In the genomic region with DNA sequence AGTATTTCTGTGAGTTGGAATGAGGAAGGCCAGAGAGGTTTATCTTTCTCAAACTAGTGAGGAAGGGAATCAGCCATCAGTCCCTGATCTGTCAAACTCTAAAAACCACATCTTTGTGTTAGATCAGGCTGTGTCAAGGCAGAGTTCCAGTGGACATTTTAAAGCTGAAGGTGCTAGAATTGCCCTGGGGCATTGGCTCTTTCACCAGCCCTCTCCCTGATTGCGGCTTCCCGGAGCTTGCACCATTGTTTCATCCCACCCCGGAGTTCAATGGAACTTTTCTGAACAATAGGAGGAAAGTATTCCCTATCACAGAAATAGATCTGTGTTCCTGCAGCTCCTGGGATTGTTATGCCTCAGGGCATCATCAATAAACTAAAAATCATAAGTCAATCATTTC, we compare ENCODE assay signal across 21 cellular contexts.
A peak's percentile ranks its signal among the peaks of the same experiment; 100 is the strongest.
DNase-seq lines count a peak whose midpoint lies in the region; ATAC-seq and TF ChIP-seq lines count a peak whose summit lies in the region.
"Had no signal": no experiment of that assay in that cellular context is flagged by ENCODE, and none has a peak within 500 bp of the region (broad histone marks: within the 10 kb centered on the region; RNA-seq: fewer than 3 reads in every experiment).

No MANE protein-coding gene starts in this region.

- H3K36me3 ChIP-seq in subcutaneous abdominal adipose tissue (ENCODE audit: control insufficient read depth in 5 of 5, insufficient read depth in 5 of 5, low read length in 5 of 5): peaks cover 0 to 35% (median 20%) of the 10 kb centered on the region in 5 donors
- H3K36me3 ChIP-seq: brain microvascular endothelial cell had no signal

- no peak overlapping the region for H3K4me3 Mint-ChIP-seq in activated naive CD4-positive, alpha-beta T cell treated with anti-CD3 and anti-CD28 coated beads, Interleukin-2, amount 50 U/mL, for 24 hours
- H3K4me3 Mint-ChIP-seq in WTC11: no peak overlapping the region
- H3K4me3 Mint-ChIP-seq in mesothelial cell of epicardium: no peak overlapping the region
- H3K4me3 Mint-ChIP-seq: activated naive CD8-positive, alpha-beta T cell treated with anti-CD3 and anti-CD28 coated beads for 36 hours; endodermal cell had no signal

- CTCF ChIA-PET in WTC11 (lab: Charles Lee): interaction anchor here (1.4 kb wide), 1 partner anchor 111 kb away, joined by 3 read pairs; no protein-coding TSS in a partner anchor

- no peak for DNase-seq in activated naive CD4-positive, alpha-beta T cell treated with Interleukin-2 at 50 U/mL for 16 hours
- DNase-seq in WTC11 (ENCODE audit: low spot score) (no peak), mesothelial cell of epicardium (ENCODE audit: low spot score in 2 of 2, unreplicated experiment in 2 of 2) (no peak), middle frontal gyrus (ENCODE audit: extremely low spot score, low spot score) (no peak)
- DNase-seq: activated CD4-positive, alpha-beta T cell treated with anti-CD3 and anti-CD28 coated beads for 4 hours; activated naive CD8-positive, alpha-beta T cell treated with anti-CD3 and anti-CD28 coated beads for 36 hours; BE2C; brain microvascular endothelial cell; Calu3; endodermal cell; GOT3; NCI-H446; PC-3; stimulated activated CD4-positive, alpha-beta T cell treated with anti-CD3 and anti-CD28 coated beads, Interleukin-4, amount 100 ng/mL, for 4 hours; SW 1271 had no signal

- peaks cover 14% of the 10 kb centered on the region for H3K36me3 Mint-ChIP-seq in activated naive CD4-positive, alpha-beta T cell treated with anti-CD3 and anti-CD28 coated beads, Interleukin-2, amount 50 U/mL, for 24 hours
- no peaks in the 10 kb centered on the region for H3K36me3 Mint-ChIP-seq in WTC11
- H3K36me3 Mint-ChIP-seq in mesothelial cell of epicardium: peaks cover 43% of the 10 kb centered on the region

- peaks cover 0 to 65% (median 40%) of the 10 kb centered on the region in 5 donors for H3K4me1 ChIP-seq in subcutaneous abdominal adipose tissue (ENCODE audit: control insufficient read depth in 5 of 5, insufficient read depth in 5 of 5, low read length in 5 of 5)

- H3K9ac ChIP-seq in subcutaneous abdominal adipose tissue (ENCODE audit: low read length in 5 of 5): no peak overlapping the region

- POLR2A ChIA-PET in WTC11 (lab: Charles Lee): no interaction called here

- H3K9me3 Mint-ChIP-seq in activated naive CD4-positive, alpha-beta T cell treated with anti-CD3 and anti-CD28 coated beads, Interleukin-2, amount 50 U/mL, for 24 hours: no peaks in the 10 kb centered on the region
- no peaks in the 10 kb centered on the region for H3K9me3 Mint-ChIP-seq in WTC11
- no peaks in the 10 kb centered on the region for H3K9me3 Mint-ChIP-seq in mesothelial cell of epicardium
- H3K9me3 Mint-ChIP-seq: activated naive CD8-positive, alpha-beta T cell treated with anti-CD3 and anti-CD28 coated beads for 36 hours; endodermal cell had no signal

- TF ChIP-seq CTCF in WTC11 (IDR thresholded peaks at IDR 0.05) (no peak), mesothelial cell of epicardium (IDR thresholded peaks at IDR 0.05; ENCODE audit: unreplicated experiment) (no peak)

- H3K4me3 ChIP-seq in subcutaneous abdominal adipose tissue (ENCODE audit: low read depth in 1 of 5, low read length in 5 of 5): no peak overlapping the region
- H3K4me3 ChIP-seq: A549 had no signal

- H3K9me3 ChIP-seq in subcutaneous abdominal adipose tissue (ENCODE audit: control insufficient read depth in 5 of 5, low read length in 5 of 5): no peaks in the 10 kb centered on the region
- H3K9me3 ChIP-seq: A549, BE2C, neutrophil had no signal

- no peaks in the 10 kb centered on the region for H3K27me3 ChIP-seq in subcutaneous abdominal adipose tissue (ENCODE audit: control insufficient read depth in 5 of 5, insufficient read depth in 4 of 5, low read length in 5 of 5)
- H3K27me3 ChIP-seq: BE2C, brain microvascular endothelial cell, neutrophil had no signal

- peak overlapping the region; percentile 17 for H3K27ac Mint-ChIP-seq in activated naive CD4-positive, alpha-beta T cell treated with anti-CD3 and anti-CD28 coated beads, Interleukin-2, amount 50 U/mL, for 24 hours
- H3K27ac Mint-ChIP-seq in WTC11 (peak overlapping the region; percentile 9; the same call in 1 of the 2 replicates), mesothelial cell of epicardium (peak overlapping the region; percentile 75)
- H3K27ac Mint-ChIP-seq: activated naive CD8-positive, alpha-beta T cell treated with anti-CD3 and anti-CD28 coated beads for 36 hours; endodermal cell had no signal

- no peak for ATAC-seq in WTC11
- no peak for ATAC-seq in HG02840 (IDR thresholded peaks at IDR 0.05; ENCODE audit: low FRiP score, unreplicated experiment)
- no peak for ATAC-seq in HG03378 (IDR thresholded peaks at IDR 0.05; ENCODE audit: unreplicated experiment)
- ATAC-seq: A549, PC-3 had no signal

- H3K4me1 Mint-ChIP-seq in activated naive CD4-positive, alpha-beta T cell treated with anti-CD3 and anti-CD28 coated beads, Interleukin-2, amount 50 U/mL, for 24 hours: peaks cover 14% of the 10 kb centered on the region
- H3K4me1 Mint-ChIP-seq in WTC11 (peaks cover 4% of the 10 kb centered on the region; the same call in 1 of the 2 replicates), mesothelial cell of epicardium (peaks cover 39% of the 10 kb centered on the region)

- peak overlapping the region; percentile 45 for H3K27ac ChIP-seq in subcutaneous abdominal adipose tissue (ENCODE audit: low read depth, low read length)
- H3K27ac ChIP-seq: A549, brain microvascular endothelial cell, neutrophil had no signal

- no peaks in the 10 kb centered on the region for H3K27me3 Mint-ChIP-seq in activated naive CD4-positive, alpha-beta T cell treated with anti-CD3 and anti-CD28 coated beads, Interleukin-2, amount 50 U/mL, for 24 hours
- no peaks in the 10 kb centered on the region for H3K27me3 Mint-ChIP-seq in WTC11 (ENCODE audit: low read depth)
- H3K27me3 Mint-ChIP-seq in mesothelial cell of epicardium (ENCODE audit: low read depth): no peaks in the 10 kb centered on the region
- H3K27me3 Mint-ChIP-seq: activated naive CD8-positive, alpha-beta T cell treated with anti-CD3 and anti-CD28 coated beads for 36 hours had no signal

TF ChIP-seq in WTC11, 78 proteins besides CTCF, POLR2A, EP300 and RAD21 (continues in another document):
- no peak for TF ChIP-seq SP1 (CRISPR knock-in tag; conservative IDR thresholded peaks at IDR 0.05)
- TF ChIP-seq USF2 (CRISPR knock-in tag; IDR thresholded peaks at IDR 0.05): no peak
- no peak for TF ChIP-seq ATF1 (CRISPR knock-in tag; IDR thresholded peaks at IDR 0.05)
- TF ChIP-seq IRF2 (CRISPR knock-in tag; IDR thresholded peaks at IDR 0.05; ENCODE audit: borderline replicate concordance, low read depth): no peak
- no peak for TF ChIP-seq ZNF317 (CRISPR knock-in tag; IDR thresholded peaks at IDR 0.05; ENCODE audit: borderline replicate concordance, low read depth)
- no peak for TF ChIP-seq ZSCAN18 (CRISPR knock-in tag; IDR thresholded peaks at IDR 0.05)
- TF ChIP-seq, protein P1, sequence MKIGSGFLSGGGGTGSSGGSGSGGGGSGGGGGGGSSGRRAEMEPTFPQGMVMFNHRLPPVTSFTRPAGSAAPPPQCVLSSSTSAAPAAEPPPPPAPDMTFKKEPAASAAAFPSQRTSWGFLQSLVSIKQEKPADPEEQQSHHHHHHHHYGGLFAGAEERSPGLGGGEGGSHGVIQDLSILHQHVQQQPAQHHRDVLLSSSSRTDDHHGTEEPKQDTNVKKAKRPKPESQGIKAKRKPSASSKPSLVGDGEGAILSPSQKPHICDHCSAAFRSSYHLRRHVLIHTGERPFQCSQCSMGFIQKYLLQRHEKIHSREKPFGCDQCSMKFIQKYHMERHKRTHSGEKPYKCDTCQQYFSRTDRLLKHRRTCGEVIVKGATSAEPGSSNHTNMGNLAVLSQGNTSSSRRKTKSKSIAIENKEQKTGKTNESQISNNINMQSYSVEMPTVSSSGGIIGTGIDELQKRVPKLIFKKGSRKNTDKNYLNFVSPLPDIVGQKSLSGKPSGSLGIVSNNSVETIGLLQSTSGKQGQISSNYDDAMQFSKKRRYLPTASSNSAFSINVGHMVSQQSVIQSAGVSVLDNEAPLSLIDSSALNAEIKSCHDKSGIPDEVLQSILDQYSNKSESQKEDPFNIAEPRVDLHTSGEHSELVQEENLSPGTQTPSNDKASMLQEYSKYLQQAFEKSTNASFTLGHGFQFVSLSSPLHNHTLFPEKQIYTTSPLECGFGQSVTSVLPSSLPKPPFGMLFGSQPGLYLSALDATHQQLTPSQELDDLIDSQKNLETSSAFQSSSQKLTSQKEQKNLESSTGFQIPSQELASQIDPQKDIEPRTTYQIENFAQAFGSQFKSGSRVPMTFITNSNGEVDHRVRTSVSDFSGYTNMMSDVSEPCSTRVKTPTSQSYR (CRISPR knock-in tag; IDR thresholded peaks at IDR 0.05): no peak
- no peak for TF ChIP-seq NR3C1 (CRISPR knock-in tag; conservative IDR thresholded peaks at IDR 0.05; ENCODE audit: low read depth)
- TF ChIP-seq, protein P2, sequence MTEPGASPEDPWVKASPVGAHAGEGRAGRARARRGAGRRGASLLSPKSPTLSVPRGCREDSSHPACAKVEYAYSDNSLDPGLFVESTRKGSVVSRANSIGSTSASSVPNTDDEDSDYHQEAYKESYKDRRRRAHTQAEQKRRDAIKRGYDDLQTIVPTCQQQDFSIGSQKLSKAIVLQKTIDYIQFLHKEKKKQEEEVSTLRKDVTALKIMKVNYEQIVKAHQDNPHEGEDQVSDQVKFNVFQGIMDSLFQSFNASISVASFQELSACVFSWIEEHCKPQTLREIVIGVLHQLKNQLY (CRISPR knock-in tag; IDR thresholded peaks at IDR 0.05): no peak
- TF ChIP-seq TP53 (CRISPR knock-in tag; IDR thresholded peaks at IDR 0.05): no peak
- no peak for TF ChIP-seq FOXK1 (CRISPR knock-in tag; IDR thresholded peaks at IDR 0.05)
- TF ChIP-seq CREB1 (CRISPR knock-in tag; IDR thresholded peaks at IDR 0.05): no peak

Comparison
In these comparisons a context has a peak if more than half of its experiments do, and no peak if none do; other contexts are left out.
1. H3K27ac Mint-ChIP-seq: peak in every context shown above with its lines; median percentile 75 in mesothelial cell of epicardium; 17 in activated naive CD4-positive, alpha-beta T cell treated with anti-CD3 and anti-CD28 coated beads, Interleukin-2, amount 50 U/mL, for 24 hours; 9 in WTC11.